ENCODE assay signal across 1 cellular context in the genomic region with DNA sequence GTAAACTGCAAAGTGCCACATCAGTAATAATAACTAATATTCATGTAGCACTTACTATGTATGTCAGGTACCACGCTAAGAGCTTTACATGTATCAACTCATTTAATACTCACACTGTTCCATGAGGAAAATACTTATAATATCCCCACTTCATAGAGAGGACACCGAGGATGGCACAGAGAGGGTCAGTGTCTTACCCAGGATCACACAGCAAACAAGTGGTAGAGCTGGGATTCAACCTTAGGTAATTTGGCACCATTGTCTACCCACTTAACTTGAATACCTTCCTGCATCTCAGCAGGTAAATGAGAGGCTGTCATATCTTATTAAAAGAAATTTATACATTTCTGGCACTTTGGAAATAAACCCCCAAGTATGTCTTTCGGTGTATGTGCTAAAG.
TF ChIP-seq lines count a peak whose summit lies in the region.

No MANE protein-coding gene starts in this region.

TF ChIP-seq in liver, 16 proteins besides CTCF, POLR2A, EP300 and RAD21 (continued from another document):
- TF ChIP-seq, protein P1, sequence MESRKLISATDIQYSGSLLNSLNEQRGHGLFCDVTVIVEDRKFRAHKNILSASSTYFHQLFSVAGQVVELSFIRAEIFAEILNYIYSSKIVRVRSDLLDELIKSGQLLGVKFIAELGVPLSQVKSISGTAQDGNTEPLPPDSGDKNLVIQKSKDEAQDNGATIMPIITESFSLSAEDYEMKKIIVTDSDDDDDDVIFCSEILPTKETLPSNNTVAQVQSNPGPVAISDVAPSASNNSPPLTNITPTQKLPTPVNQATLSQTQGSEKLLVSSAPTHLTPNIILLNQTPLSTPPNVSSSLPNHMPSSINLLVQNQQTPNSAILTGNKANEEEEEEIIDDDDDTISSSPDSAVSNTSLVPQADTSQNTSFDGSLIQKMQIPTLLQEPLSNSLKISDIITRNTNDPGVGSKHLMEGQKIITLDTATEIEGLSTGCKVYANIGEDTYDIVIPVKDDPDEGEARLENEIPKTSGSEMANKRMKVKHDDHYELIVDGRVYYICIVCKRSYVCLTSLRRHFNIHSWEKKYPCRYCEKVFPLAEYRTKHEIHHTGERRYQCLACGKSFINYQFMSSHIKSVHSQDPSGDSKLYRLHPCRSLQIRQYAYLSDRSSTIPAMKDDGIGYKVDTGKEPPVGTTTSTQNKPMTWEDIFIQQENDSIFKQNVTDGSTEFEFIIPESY (IDR thresholded peaks at IDR 0.05), result no peak
- TF ChIP-seq SP1 (IDR thresholded peaks at IDR 0.05), result no peak
- no peak for TF ChIP-seq REST (IDR thresholded peaks at IDR 0.05)
- TF ChIP-seq HNF4G (IDR thresholded peaks at IDR 0.05), result no peak
- TF ChIP-seq ATF3 (IDR thresholded peaks at IDR 0.05), result no peak
- no peak for TF ChIP-seq TAF1 (conservative IDR thresholded peaks at IDR 0.05)
- no peak for TF ChIP-seq FOXA2 (IDR thresholded peaks at IDR 0.05)
TF ChIP-seq in liver: peak in this region for 0.
